Comparison of ENCODE assay signal across 8 cellular contexts in genomic region chr12:124861492-124861891, GRCh38. TPM values are rescaled to one million over a fixed set of nuclear protein-coding genes. Genes with fewer than 3 reads are reported as not detected.
A peak's percentile ranks its signal among the peaks of the same experiment; 100 is the strongest.
DNase-seq lines count a peak whose midpoint lies in the region; ATAC-seq and TF ChIP-seq lines count a peak whose summit lies in the region.

No MANE protein-coding gene starts in this region.

- peaks cover 5% of the 10 kb centered on the region for H3K79me2 ChIP-seq in H9 (ENCODE audit: insufficient read depth, low read length)

- H3K14ac ChIP-seq in H9 (ENCODE audit: insufficient read depth, low read length): no peak overlapping the region

- H4K91ac ChIP-seq in H9 (ENCODE audit: insufficient read length, low read depth, low read length): no peak overlapping the region

- H3K23me2 ChIP-seq in H9 (ENCODE audit: insufficient read length, low read depth, low read length, poor library complexity, severe bottlenecking): peaks cover 9% of the 10 kb centered on the region

- H3K18ac ChIP-seq in H9 (ENCODE audit: insufficient read length, low read depth, low read length): no peak overlapping the region

- no peaks in the 10 kb centered on the region for H4K20me1 ChIP-seq in H9 (ENCODE audit: control insufficient read depth, insufficient read depth, insufficient read length)

- no peak overlapping the region for H2BK12ac ChIP-seq in H9 (ENCODE audit: insufficient read length, low read depth, low read length)

- H2AFZ ChIP-seq in H9 (ENCODE audit: low read length): no peak overlapping the region

- H3K27me3 Mint-ChIP-seq in nephron (ENCODE audit: low read depth): peaks cover 10% of the 10 kb centered on the region
- no peaks in the 10 kb centered on the region for H3K27me3 Mint-ChIP-seq in stimulated activated memory B cell treated with anti-CD40 and anti-IgM and Interleukin-4, amounts not matched to agents 10 μg/mL and 1 μg/mL and 100 μg/mL, for 72 hours
- H3K27me3 Mint-ChIP-seq in activated CD4-positive, alpha-beta memory T cell treated with anti-CD3 and anti-CD28 coated beads, Interleukin-2, amount 10 ng/mL, durations not matched to agents 7 days and 5 days: peaks cover 3% of the 10 kb centered on the region
- peaks cover 25% of the 10 kb centered on the region for H3K27me3 Mint-ChIP-seq in H9 (ENCODE audit: low read depth)

- no peak overlapping the region for H3K56ac ChIP-seq in H9 (ENCODE audit: insufficient read length, low read depth, low read length)

- H3K4me1 ChIP-seq in H9 (ENCODE audit: insufficient read depth, low read length): no peaks in the 10 kb centered on the region; the same call in 1 of the 2 replicates

- DNase-seq in COLO829 (ENCODE audit: low spot score): peak; percentile 89
- peak; percentile 76 for DNase-seq in NCI-H446 treated with DMSO at 0.1 percent for 48 hours (lab: John Stamatoyannopoulos, UW)
- DNase-seq in dermis blood vessel endothelial cell: peak; percentile 48
- DNase-seq in activated CD4-positive, alpha-beta memory T cell treated with anti-CD3 and anti-CD28 coated beads, Interleukin-2, amount 10 ng/mL, durations not matched to agents 7 days and 5 days: no peak
- DNase-seq in H9: no peak

- POLR2A ChIA-PET in activated CD4-positive, alpha-beta memory T cell treated with anti-CD3 and anti-CD28 coated beads, Interleukin-2, amount 10 ng/mL, durations not matched to agents 7 days and 5 days (lab: Charles Lee): interaction anchor here (1.4 kb wide), 1 partner anchor 9 kb away, joined by 3 read pairs; no protein-coding TSS in a partner anchor

- no peak for ATAC-seq in stimulated activated memory B cell treated with anti-CD40 and anti-IgM and Interleukin-4, amounts not matched to agents 10 μg/mL and 1 μg/mL and 100 μg/mL, for 72 hours
- no peak for ATAC-seq in HG03469 (IDR thresholded peaks at IDR 0.05; ENCODE audit: unreplicated experiment)

- H2BK15ac ChIP-seq in H9 (ENCODE audit: low read depth, low read length): no peak overlapping the region

- no peak overlapping the region for H2BK20ac ChIP-seq in H9 (ENCODE audit: low read depth, low read length, poor library complexity, severe bottlenecking)

- no peak overlapping the region for H2AK5ac ChIP-seq in H9 (ENCODE audit: insufficient read length, low read length)

- no peak overlapping the region for H4K5ac ChIP-seq in H9 (ENCODE audit: insufficient read length, low read depth, low read length)

- H3K27me3 ChIP-seq in H9 (ENCODE audit: insufficient read depth, low read length): no peaks in the 10 kb centered on the region; the same call in 1 of the 2 replicates

- peak overlapping the region in 2 of 3 experiments; percentile 51 to 70 for H3K27ac Mint-ChIP-seq in nephron
- no peak overlapping the region for H3K27ac Mint-ChIP-seq in stimulated activated memory B cell treated with anti-CD40 and anti-IgM and Interleukin-4, amounts not matched to agents 10 μg/mL and 1 μg/mL and 100 μg/mL, for 72 hours
- H3K27ac Mint-ChIP-seq in activated CD4-positive, alpha-beta memory T cell treated with anti-CD3 and anti-CD28 coated beads, Interleukin-2, amount 10 ng/mL, durations not matched to agents 7 days and 5 days: no peak overlapping the region
- no peak overlapping the region for H3K27ac Mint-ChIP-seq in H9

- H2BK120ac ChIP-seq in H9 (ENCODE audit: low read depth, low read length, poor library complexity, severe bottlenecking): no peak overlapping the region

- H3K79me1 ChIP-seq in H9 (ENCODE audit: insufficient read depth, low read depth, low read length, poor library complexity, severe bottlenecking): no peaks in the 10 kb centered on the region

- H3K4me3 Mint-ChIP-seq in nephron: peak overlapping the region; percentile 84 to 89 (median 88)
- H3K4me3 Mint-ChIP-seq in stimulated activated memory B cell treated with anti-CD40 and anti-IgM and Interleukin-4, amounts not matched to agents 10 μg/mL and 1 μg/mL and 100 μg/mL, for 72 hours: no peak overlapping the region
- H3K4me3 Mint-ChIP-seq in activated CD4-positive, alpha-beta memory T cell treated with anti-CD3 and anti-CD28 coated beads, Interleukin-2, amount 10 ng/mL, durations not matched to agents 7 days and 5 days: no peak overlapping the region
- H3K4me3 Mint-ChIP-seq in H9: peak overlapping the region in 1 of 2 experiments; percentile 90; a peak in 3 of 5 replicates

- CTCF ChIA-PET in activated CD4-positive, alpha-beta memory T cell treated with anti-CD3 and anti-CD28 coated beads, Interleukin-2, amount 10 ng/mL, durations not matched to agents 7 days and 5 days (lab: Charles Lee): no interaction called here

- H3K4me1 Mint-ChIP-seq in nephron (peaks cover 22% of the 10 kb centered on the region), H9 (peaks cover 23 to 31% of the 10 kb centered on the region in 2 experiments)
- peaks cover 51% of the 10 kb centered on the region for H3K4me1 Mint-ChIP-seq in stimulated activated memory B cell treated with anti-CD40 and anti-IgM and Interleukin-4, amounts not matched to agents 10 μg/mL and 1 μg/mL and 100 μg/mL, for 72 hours
- peaks cover 20% of the 10 kb centered on the region for H3K4me1 Mint-ChIP-seq in activated CD4-positive, alpha-beta memory T cell treated with anti-CD3 and anti-CD28 coated beads, Interleukin-2, amount 10 ng/mL, durations not matched to agents 7 days and 5 days

- no CpG with 5 or more reads among the region's 9 CpGs for WGBS in H9 (ENCODE audit: extremely low coverage, insufficient read length, low lambda C conversion rate)

- no peak overlapping the region for H3T11ph ChIP-seq in H9 (ENCODE audit: low read length)

- H3K9me3 Mint-ChIP-seq in nephron: no peaks in the 10 kb centered on the region
- no peaks in the 10 kb centered on the region for H3K9me3 Mint-ChIP-seq in stimulated activated memory B cell treated with anti-CD40 and anti-IgM and Interleukin-4, amounts not matched to agents 10 μg/mL and 1 μg/mL and 100 μg/mL, for 72 hours
- H3K9me3 Mint-ChIP-seq in activated CD4-positive, alpha-beta memory T cell treated with anti-CD3 and anti-CD28 coated beads, Interleukin-2, amount 10 ng/mL, durations not matched to agents 7 days and 5 days: no peaks in the 10 kb centered on the region
- no peaks in the 10 kb centered on the region for H3K9me3 Mint-ChIP-seq in H9

- no peak overlapping the region for H3K9ac ChIP-seq in H9 (ENCODE audit: extremely low read depth, insufficient read length, low read length)

- H3K27ac ChIP-seq in H9 (ENCODE audit: insufficient read length, low read depth, low read length): no peak overlapping the region

- H4K8ac ChIP-seq in H9 (replicated peaks; ENCODE audit: insufficient read length, low read depth, low read length): no peak overlapping the region

- no peak overlapping the region for H3K4ac ChIP-seq in H9 (ENCODE audit: low read depth, low read length)

- H3K36me3 Mint-ChIP-seq in nephron (ENCODE audit: low read depth) (no peaks in the 10 kb centered on the region), H9 (ENCODE audit: insufficient read depth in 1 of 3, low read depth in 3 of 3) (peaks cover 6 to 10% (median 9%) of the 10 kb centered on the region in 3 experiments; a peak in 6 of 7 replicates)
- peaks cover 14% of the 10 kb centered on the region for H3K36me3 Mint-ChIP-seq in stimulated activated memory B cell treated with anti-CD40 and anti-IgM and Interleukin-4, amounts not matched to agents 10 μg/mL and 1 μg/mL and 100 μg/mL, for 72 hours
- H3K36me3 Mint-ChIP-seq in activated CD4-positive, alpha-beta memory T cell treated with anti-CD3 and anti-CD28 coated beads, Interleukin-2, amount 10 ng/mL, durations not matched to agents 7 days and 5 days (ENCODE audit: low read depth): no peaks in the 10 kb centered on the region

- H3K9me3 ChIP-seq in H9 (ENCODE audit: control insufficient read depth, low read depth, low read length): no peaks in the 10 kb centered on the region

- no peak for TF ChIP-seq CTCF in nephron (IDR thresholded peaks at IDR 0.05; ENCODE audit: unreplicated experiment in 3 of 3)
- no peak for TF ChIP-seq CTCF in H9 (conservative IDR thresholded peaks at IDR 0.05)

- H3K4me2 ChIP-seq in H9 (ENCODE audit: insufficient read depth, insufficient read length, low read length): no peak overlapping the region

- no peak overlapping the region for H3K23ac ChIP-seq in H9 (ENCODE audit: insufficient read length, low read depth, low read length)

- H2BK5ac ChIP-seq in H9 (ENCODE audit: insufficient read length, low read length): no peak overlapping the region

RNA-seq across cellular contexts. Expression of gene SCARB1, which starts 2.2 kb away (rescaled TPM):
- total RNA-seq in dermis blood vessel endothelial cell: 42.5 and 44.1 TPM in 2 replicates
- 1 to 10 TPM; 4.3 to 5.8 TPM for total RNA-seq in activated CD4-positive, alpha-beta memory T cell treated with anti-CD3 and anti-CD28 coated beads, Interleukin-2, amount 10 ng/mL, durations not matched to agents 7 days and 5 days
- total RNA-seq in H9 (2021): 31.3 and 31.7 TPM in 2 replicates

RNA-seq across cellular contexts. Expression of gene UBC, which starts 53.0 kb away (rescaled TPM):
- total RNA-seq in dermis blood vessel endothelial cell (1,840 and 2,354 TPM in 2 replicates), H9 (2021) (523 and 533 TPM in 2 replicates)
- total RNA-seq in activated CD4-positive, alpha-beta memory T cell treated with anti-CD3 and anti-CD28 coated beads, Interleukin-2, amount 10 ng/mL, durations not matched to agents 7 days and 5 days: 1,000 to 10,000 TPM; 1,545 to 1,580 TPM

Comparison
In these comparisons a context has a peak if more than half of its experiments do, and no peak if none do; other contexts are left out.
1. DNase-seq: peak in COLO829 (single experiment), NCI-H446 treated with DMSO at 0.1 percent for 48 hours (single experiment) and dermis blood vessel endothelial cell (single experiment); none in activated CD4-positive, alpha-beta memory T cell treated with anti-CD3 and anti-CD28 coated beads, Interleukin-2, amount 10 ng/mL, durations not matched to agents 7 days and 5 days (single experiment) and H9 (single experiment).
2. H3K27ac Mint-ChIP-seq: peak in nephron (2 of 3); none in stimulated activated memory B cell treated with anti-CD40 and anti-IgM and Interleukin-4, amounts not matched to agents 10 μg/mL and 1 μg/mL and 100 μg/mL, for 72 hours (single experiment), activated CD4-positive, alpha-beta memory T cell treated with anti-CD3 and anti-CD28 coated beads, Interleukin-2, amount 10 ng/mL, durations not matched to agents 7 days and 5 days (single experiment) and H9 (0 of 3).
3. H3K4me3 Mint-ChIP-seq: peak in nephron (3 of 3); none in stimulated activated memory B cell treated with anti-CD40 and anti-IgM and Interleukin-4, amounts not matched to agents 10 μg/mL and 1 μg/mL and 100 μg/mL, for 72 hours (single experiment) and activated CD4-positive, alpha-beta memory T cell treated with anti-CD3 and anti-CD28 coated beads, Interleukin-2, amount 10 ng/mL, durations not matched to agents 7 days and 5 days (single experiment).